8 cellular contexts compared by ENCODE assay signal in the genomic region with DNA sequence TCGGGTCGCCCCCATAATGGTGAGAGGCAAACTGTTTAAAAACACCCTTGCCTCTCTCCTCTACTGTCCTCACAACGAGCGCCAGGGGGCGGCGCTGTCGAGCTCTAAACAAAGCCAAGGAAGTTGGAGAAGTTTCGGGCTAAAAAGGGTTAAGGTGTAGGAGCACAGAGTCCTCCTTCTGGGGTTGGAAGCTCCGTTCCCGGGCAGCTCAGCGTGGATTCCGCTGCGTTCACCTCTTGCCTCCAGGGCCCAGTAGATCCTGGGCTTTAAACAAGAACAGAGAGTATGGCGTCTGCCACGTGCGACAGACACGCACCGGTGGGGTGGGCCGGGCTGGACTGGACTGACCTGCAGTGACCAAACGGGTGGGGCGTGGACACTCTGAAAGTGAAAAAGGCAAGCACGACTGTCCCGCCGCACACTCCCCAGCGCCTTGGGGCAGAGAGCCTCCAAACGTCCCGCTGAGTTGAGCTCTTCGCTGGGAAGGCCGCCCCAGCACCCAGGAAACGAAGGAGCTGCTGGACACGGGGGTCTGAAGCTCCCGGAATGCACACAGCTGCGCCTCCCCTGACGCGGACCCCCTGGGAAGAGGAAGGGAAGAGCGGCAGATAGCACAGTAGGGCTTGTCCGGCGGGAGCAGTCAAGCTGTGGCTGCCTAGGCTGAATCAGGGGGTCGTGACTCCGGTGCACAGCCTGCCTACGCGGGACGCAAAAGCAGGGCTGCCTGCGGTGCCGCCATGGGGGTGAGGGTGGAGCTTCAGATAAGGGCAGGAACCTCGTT. TPM values are rescaled to one million over a fixed set of nuclear protein-coding genes. Genes with fewer than 3 reads are reported as not detected.
DNase-seq lines count a peak whose midpoint lies in the region; ATAC-seq, FAIRE-seq and TF ChIP-seq lines count a peak whose summit lies in the region.

No MANE protein-coding gene starts in this region.

- H3K36me3 Mint-ChIP-seq in activated T-helper 17 cell treated with anti-CD3 and anti-CD28 coated beads, Interleukin-2, amount 50 U/mL, for 72 hours (ENCODE audit: low read depth) = no peaks in the 10 kb centered on the region

- H3K9me3 Mint-ChIP-seq in activated T-helper 17 cell treated with anti-CD3 and anti-CD28 coated beads, Interleukin-2, amount 50 U/mL, for 72 hours = no peaks in the 10 kb centered on the region

- DNase-seq in D721Med (ENCODE audit: insufficient read length, low spot score) = no peak
- peak; percentile 89 for DNase-seq in LHCN-M2 (ENCODE audit: low read depth)
- peak; percentile 89 for DNase-seq in left cardiac atrium
- peak; percentile 67 to 82 (median 77) for DNase-seq in ovary
- DNase-seq in cortex of kidney (lab: John Stamatoyannopoulos, UW) = no peak
- DNase-seq in SW480 (ENCODE audit: low spot score) = no peak

- intact Hi-C loops in left cardiac atrium (cut with DNase I) (loop anchor here in 1 of 2 donors (5.0 to 10.0 kb wide), 2 partner anchors 181 to 294 kb away; no protein-coding TSS in a partner anchor), ovary (cut with DNase I) (loop anchor here in 3 of 4 donors (1.0 to 10.0 kb wide), 7 partner anchors 94 to 571 kb away; no protein-coding TSS in a partner anchor)

- no peaks in the 10 kb centered on the region for H3K9me3 ChIP-seq in ovary

- peaks cover 35% of the 10 kb centered on the region for H3K27me3 Mint-ChIP-seq in activated T-helper 17 cell treated with anti-CD3 and anti-CD28 coated beads, Interleukin-2, amount 50 U/mL, for 72 hours

- FAIRE-seq in D721Med (lab: Jason Lieb, UNC) = no peak

- TF ChIP-seq CTCF in D721Med (IDR thresholded peaks at IDR 0.05; ENCODE audit: insufficient read depth, missing control alignments) = peak; percentile 13
- TF ChIP-seq CTCF in ovary (IDR thresholded peaks at IDR 0.05) = peak; percentile 34 to 66 (median 61)

- H3K4me3 ChIP-seq in ovary = peak overlapping the region; percentile 36

- H3K4me1 ChIP-seq in ovary (ENCODE audit: insufficient read depth) = peaks cover 7% of the 10 kb centered on the region

- peak; percentile 23 for ATAC-seq in activated T-helper 17 cell treated with anti-CD3 and anti-CD28 coated beads, Interleukin-2, amount 50 U/mL, for 72 hours (replicated peaks)
- ATAC-seq in left cardiac atrium = peak; percentile 43 to 56
- no peak for ATAC-seq in GM18505 (IDR thresholded peaks at IDR 0.05; ENCODE audit: unreplicated experiment)

- TF ChIP-seq EP300 in ovary (IDR thresholded peaks at IDR 0.05) = no peak

- H3K36me3 ChIP-seq in ovary = no peaks in the 10 kb centered on the region

- TF ChIP-seq POLR2A in ovary (IDR thresholded peaks at IDR 0.05) = no peak
- TF ChIP-seq POLR2A in GM18505 (IDR thresholded peaks at IDR 0.05; ENCODE audit: borderline replicate concordance, extremely low read depth, insufficient read depth, insufficient read length) = no peak

- H3K27ac Mint-ChIP-seq in activated T-helper 17 cell treated with anti-CD3 and anti-CD28 coated beads, Interleukin-2, amount 50 U/mL, for 72 hours = no peak overlapping the region

- no peaks in the 10 kb centered on the region for H3K27me3 ChIP-seq in ovary

- H3K4me1 Mint-ChIP-seq in activated T-helper 17 cell treated with anti-CD3 and anti-CD28 coated beads, Interleukin-2, amount 50 U/mL, for 72 hours = no peaks in the 10 kb centered on the region

- H3K4me3 Mint-ChIP-seq in activated T-helper 17 cell treated with anti-CD3 and anti-CD28 coated beads, Interleukin-2, amount 50 U/mL, for 72 hours = peak overlapping the region; percentile 54

- H3K27ac ChIP-seq in ovary = peak overlapping the region in 1 of 2 donors; percentile 36

- 14 to 20% (median 18%) methylated on average over 45 to 46 of the region's 46 CpGs for WGBS in ovary, 3 donors

RNA-seq across cellular contexts. Expression of gene THBD, which starts 1.6 kb away (rescaled TPM):
- total RNA-seq in LHCN-M2 (2014; rRNA removed) (16.8 and 17.4 TPM in 2 replicates), left cardiac atrium (10 to 100 TPM; 20.6 to 50.5 TPM), ovary (10 to 100 TPM in 3 of 7 donors, 1 to 10 TPM in 4; 2.5 to 29.3 (median 9.7) TPM)
- polyA plus RNA-seq in LHCN-M2 (2012) = 0.18 TPM
- total RNA-seq in activated T-helper 17 cell treated with anti-CD3 and anti-CD28 coated beads, Interleukin-2, amount 50 U/mL, for 72 hours = under 1 TPM in 1 of 2 donors, not detected in 1; 0.13 TPM
- polyA plus RNA-seq in ovary = 10 to 100 TPM in 1 of 2 donors, 1 to 10 TPM in 1; 7.3 to 24.0 TPM

RNA-seq across cellular contexts. Expression of gene SSTR4, which starts 15.9 kb away (rescaled TPM):
- total RNA-seq in LHCN-M2 (2014; rRNA removed) (not detected in 2 replicates), left cardiac atrium (not detected), ovary (under 1 TPM in 2 of 7 donors, not detected in 5; 0.15 to 0.69 TPM)
- polyA plus RNA-seq in LHCN-M2 (2012) = not detected
- total RNA-seq in activated T-helper 17 cell treated with anti-CD3 and anti-CD28 coated beads, Interleukin-2, amount 50 U/mL, for 72 hours = not detected
- polyA plus RNA-seq in ovary = not detected

RNA-seq across cellular contexts. Expression of gene CD93, which starts 35.1 kb away (rescaled TPM):
- total RNA-seq in LHCN-M2 (2014; rRNA removed) (not detected in 2 replicates), left cardiac atrium (100 to 1,000 TPM in 1 of 2 donors, 10 to 100 TPM in 1; 46.3 to 102 TPM), ovary (10 to 100 TPM in 5 of 7 donors, 1 to 10 TPM in 2; 7.0 to 30.8 (median 18.3) TPM)
- polyA plus RNA-seq in LHCN-M2 (2012) = not detected
- total RNA-seq in activated T-helper 17 cell treated with anti-CD3 and anti-CD28 coated beads, Interleukin-2, amount 50 U/mL, for 72 hours = 1 to 10 TPM; 5.4 to 6.7 TPM
- polyA plus RNA-seq in ovary = 10 to 100 TPM in 1 of 2 donors, 1 to 10 TPM in 1; 10.0 to 42.1 TPM

Comparison
In these comparisons a context has a peak if more than half of its experiments do, and no peak if none do; other contexts are left out.
1. DNase-seq: peak in LHCN-M2 (single experiment), left cardiac atrium (single experiment) and ovary (5 of 5); none in D721Med (single experiment), cortex of kidney (single experiment) and SW480 (single experiment).